18 cellular contexts compared by ENCODE assay signal in genomic region chr20:59580991-59581401, GRCh38. TPM values are rescaled to one million over a fixed set of nuclear protein-coding genes. Genes with fewer than 3 reads are reported as not detected.
"Had no signal": no experiment of that assay in that cellular context is flagged by ENCODE, and none has a peak within 500 bp of the region (broad histone marks: within the 10 kb centered on the region; RNA-seq: fewer than 3 reads in every experiment).

No MANE protein-coding gene starts in this region.

- H3K9me3 ChIP-seq: esophagus muscularis mucosa, gastroesophageal sphincter, mucosa of descending colon, neutrophil, ovary, testis, tibial nerve had no signal

- H3K27me3 ChIP-seq: ovary, testis had no signal

- H3K4me1 ChIP-seq: testis had no signal

- H3K27ac ChIP-seq: epithelial cell of prostate, esophagus muscularis mucosa, gastroesophageal sphincter, neutrophil, testis, tibial nerve had no signal

- DNase-seq: effector memory CD8-positive, alpha-beta T cell; immature natural killer cell; left cardiac atrium; left ventricle myocardium superior; mucosa of descending colon; ovary; stimulated activated CD4-positive, alpha-beta T cell treated with anti-CD3 and anti-CD28 coated beads, Interleukin-4, amount 100 ng/mL, for 1 hour; stimulated activated CD8-positive, alpha-beta memory T cell treated with anti-CD3 and anti-CD28 coated beads, Interleukin-4, amount 100 ng/mL, for 48 hours; testis had no signal

- H3K4me3 ChIP-seq: esophagus muscularis mucosa, gastroesophageal sphincter, lung, mucosa of descending colon, ovary, smooth muscle cell, testis, tibial nerve had no signal

- H3K36me3 ChIP-seq: esophagus muscularis mucosa, gastroesophageal sphincter, neutrophil, ovary, tibial nerve had no signal

- ATAC-seq: effector memory CD8-positive, alpha-beta T cell; gastroesophageal sphincter; mucosa of descending colon; naive thymus-derived CD8-positive, alpha-beta T cell; stimulated activated effector memory CD8-positive, alpha-beta T cell treated with anti-CD3 and anti-CD28 coated beads, Interleukin-12 subunit alpha, Interleukin-12 subunit beta, amount 100 ng/mL, for 72 hours had no signal

RNA-seq across cellular contexts. Expression of gene PHACTR3, which starts 23.3 kb away (rescaled TPM):
- total RNA-seq: naive thymus-derived CD8-positive, alpha-beta T cell had no signal
